ENCODE assay signal across 8 cellular contexts in genomic region chr1:157137051-157137772, GRCh38. TPM values are rescaled to one million over a fixed set of nuclear protein-coding genes. Genes with fewer than 3 reads are reported as not detected.
DNase-seq lines count a peak whose midpoint lies in the region; ATAC-seq and TF ChIP-seq lines count a peak whose summit lies in the region.

No MANE protein-coding gene starts in this region.

- no peak for ATAC-seq in natural killer cell
- ATAC-seq in GM18505 (IDR thresholded peaks at IDR 0.05; ENCODE audit: unreplicated experiment) = no peak
- no peak for ATAC-seq in HG03571 (IDR thresholded peaks at IDR 0.05; ENCODE audit: unreplicated experiment)

- no peak for TF ChIP-seq POLR2A in GM18505 (IDR thresholded peaks at IDR 0.05; ENCODE audit: borderline replicate concordance, extremely low read depth, insufficient read depth, insufficient read length)

- H3K9me3 Mint-ChIP-seq in activated T-cell treated with anti-CD3 and anti-CD28 coated beads, Interleukin-2, amount 50 U/mL, for 24 hours = no peaks in the 10 kb centered on the region
- H3K9me3 Mint-ChIP-seq in natural killer cell = no peaks in the 10 kb centered on the region

- H3K27ac Mint-ChIP-seq in activated T-cell treated with anti-CD3 and anti-CD28 coated beads, Interleukin-2, amount 50 U/mL, for 24 hours = peak overlapping the region; percentile 95
- peak overlapping the region; percentile 96 to 98 for H3K27ac Mint-ChIP-seq in natural killer cell

- H3K4me1 Mint-ChIP-seq in activated T-cell treated with anti-CD3 and anti-CD28 coated beads, Interleukin-2, amount 50 U/mL, for 24 hours (ENCODE audit: low read depth) = peaks cover 84% of the 10 kb centered on the region
- peaks cover 69 to 73% of the 10 kb centered on the region in 2 donors for H3K4me1 Mint-ChIP-seq in natural killer cell

- in situ Hi-C loops in SK-MEL-5 (cut with HindIII; ENCODE audit: low pct_unique_long_range_greater_than_20kb, low sequenced_read_pairs) = no loop called here

- intact Hi-C loops in natural killer cell (cut with micrococcal nuclease) = no loop called here

- H3K36me3 Mint-ChIP-seq in activated T-cell treated with anti-CD3 and anti-CD28 coated beads, Interleukin-2, amount 50 U/mL, for 24 hours (ENCODE audit: low read depth) = peaks cover 52% of the 10 kb centered on the region
- H3K36me3 Mint-ChIP-seq in natural killer cell = no peaks in the 10 kb centered on the region

- no peak for DNase-seq in activated T-cell treated with anti-CD3 and anti-CD28 coated beads, Interleukin-2, amount 50 U/mL, for 24 hours
- DNase-seq in activated T-cell treated with anti-CD3 and anti-CD28 coated beads for 4 hours (no peak), SK-MEL-5 (ENCODE audit: low read depth, low spot score) (peak; percentile 22), epithelial cell of prostate (ENCODE audit: low read depth, low spot score) (no peak), natural killer cell (no peak), NCI-H187 treated with DMSO at 0.1 percent for 48 hours (lab: John Stamatoyannopoulos, UW) (no peak)

- TF ChIP-seq CTCF in natural killer cell (IDR thresholded peaks at IDR 0.05) = no peak

- peak overlapping the region; percentile 88 for H3K27ac ChIP-seq in epithelial cell of prostate

- peak overlapping the region; percentile 95 for H3K4me3 Mint-ChIP-seq in activated T-cell treated with anti-CD3 and anti-CD28 coated beads, Interleukin-2, amount 50 U/mL, for 24 hours
- H3K4me3 Mint-ChIP-seq in natural killer cell = peak overlapping the region; percentile 96

- no peaks in the 10 kb centered on the region for H3K27me3 Mint-ChIP-seq in activated T-cell treated with anti-CD3 and anti-CD28 coated beads, Interleukin-2, amount 50 U/mL, for 24 hours
- H3K27me3 Mint-ChIP-seq in natural killer cell (ENCODE audit: low read depth in 2 of 2) = no peaks in the 10 kb centered on the region

RNA-seq across cellular contexts. Expression of gene ETV3, which starts 1.0 kb away (rescaled TPM):
- total RNA-seq in SK-MEL-5 (2014; rRNA removed; shearing (Covaris generic)) = 22.6 and 24.0 TPM in 2 replicates
- 15.4 and 20.7 TPM in 2 replicates for polyA plus RNA-seq in SK-MEL-5 (2015; cell fraction: cytosol; rRNA removed)
- 21.9 and 22.0 TPM in 2 replicates for polyA plus RNA-seq in SK-MEL-5 (2015; cell fraction: nucleus; rRNA removed)
- total RNA-seq in natural killer cell = 100 to 1,000 TPM in 1 of 3 donors, 10 to 100 TPM in 2; 58.3 to 101 (median 76.6) TPM

RNA-seq across cellular contexts. Expression of gene ETV3L, which starts 37.6 kb away (rescaled TPM):
- total RNA-seq in SK-MEL-5 (2014; rRNA removed; shearing (Covaris generic)) = not detected in 2 replicates
- polyA plus RNA-seq in SK-MEL-5 (2015; cell fraction: cytosol; rRNA removed) = not detected in 2 replicates
- polyA plus RNA-seq in SK-MEL-5 (2015; cell fraction: nucleus; rRNA removed) = not detected in 2 replicates
- not detected for total RNA-seq in natural killer cell
